ENCODE assay signal across 8 cellular contexts in the genomic region with DNA sequence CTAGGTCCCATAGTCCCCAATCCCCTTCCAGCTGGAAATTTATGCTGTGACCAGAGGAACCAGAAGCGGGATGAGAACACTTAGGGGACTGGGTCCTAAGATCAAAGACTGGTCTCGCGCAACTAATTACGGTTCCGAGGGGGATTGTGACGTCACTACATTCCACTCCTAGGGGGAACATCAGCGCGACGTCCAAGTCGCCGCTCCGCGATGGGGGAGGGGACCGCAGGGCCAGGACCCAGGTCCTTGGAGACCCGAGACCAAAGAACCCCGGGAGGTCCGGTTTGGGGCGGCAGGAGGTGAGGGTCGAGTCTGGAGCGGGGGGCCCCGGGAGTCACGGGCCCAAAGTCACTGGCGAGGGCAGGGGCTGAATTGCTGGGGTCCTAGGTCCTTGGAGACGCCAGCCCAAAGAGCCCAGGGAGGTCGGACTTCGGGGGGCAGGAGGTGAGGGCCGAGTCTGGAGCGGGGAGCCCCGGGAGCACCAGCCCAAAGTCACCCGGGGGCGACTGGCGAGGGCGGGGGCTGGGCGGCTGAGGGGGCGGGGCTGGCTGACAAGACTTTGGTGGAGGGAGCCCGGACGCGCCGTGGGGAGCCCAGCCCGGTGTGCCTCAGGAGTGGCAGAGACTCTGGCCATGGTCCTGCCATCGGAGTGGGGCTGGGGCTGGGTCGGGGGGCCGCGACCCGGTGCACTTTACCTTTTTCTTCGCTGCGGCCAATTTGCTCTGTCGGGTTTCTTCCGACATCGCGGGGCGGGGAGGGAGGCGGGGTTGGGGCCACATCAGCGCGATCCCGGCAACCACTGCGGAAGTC. TPM values are rescaled to one million over a fixed set of nuclear protein-coding genes. Genes with fewer than 3 reads are reported as not detected.
DNase-seq lines count a peak whose midpoint lies in the region; ATAC-seq and TF ChIP-seq lines count a peak whose summit lies in the region.

Gene GOLGA2 (minus strand): TSS at position 810 of the 810 bp plus-strand sequence. CDS start 31 bp downstream, at position 779.

- H3K4me1 ChIP-seq in adipocyte (ENCODE audit: control insufficient read depth, insufficient read depth, low read length) (peaks cover 24% of the 10 kb centered on the region), heart right ventricle (peaks cover 3 to 56% (median 29%) of the 10 kb centered on the region in 9 donors)

- TF ChIP-seq CTCF in heart right ventricle (IDR thresholded peaks at IDR 0.05) (no peak), progenitor cell of endocrine pancreas (IDR thresholded peaks at IDR 0.05; ENCODE audit: unreplicated experiment) (no peak)

- peak within 1 kb of the TSS; percentile 96 for H3K27ac Mint-ChIP-seq in progenitor cell of endocrine pancreas

- H3K4me3 ChIP-seq in adipocyte (ENCODE audit: low read length): peak within 1 kb of the TSS; percentile 99
- peak within 1 kb of the TSS; percentile 76 to 96 (median 90) for H3K4me3 ChIP-seq in heart right ventricle

- peak within 1 kb of the TSS; percentile 94 for H3K4me3 Mint-ChIP-seq in progenitor cell of endocrine pancreas (ENCODE audit: low read depth)

- intact Hi-C loops in heart right ventricle (cut with DNase I): loop anchor here in 3 of 10 donors (5.0 kb wide), 1 partner anchor 47 kb away; the partner anchor contains the start of genes COQ4 (in 3 of the 3) and TRUB2 (in 3 of the 3)

- peak; percentile 64 for DNase-seq in NCI-H510A (lab: John Stamatoyannopoulos, UW)
- DNase-seq in NCI-H510A treated with DMSO at 0.1 percent for 48 hours (lab: John Stamatoyannopoulos, UW): no peak
- DNase-seq in HuH-7 (ENCODE audit: low spot score): peak; percentile 67
- peak; percentile 88 for DNase-seq in adipocyte (ENCODE audit: low read depth)
- DNase-seq in heart right ventricle: peak in 1 of 2 donors; percentile 50
- DNase-seq in progenitor cell of endocrine pancreas (ENCODE audit: low spot score, unreplicated experiment): peak; percentile 30
- DNase-seq in NCI-H2196 (lab: John Stamatoyannopoulos, UW; ENCODE audit: unreplicated experiment): no peak

- H3K9ac ChIP-seq in adipocyte (ENCODE audit: low read length): peak within 1 kb of the TSS; percentile 97

- H3K36me3 ChIP-seq in adipocyte (ENCODE audit: control insufficient read depth, insufficient read depth, low read length, severe bottlenecking) (peaks cover 33% of the 10 kb centered on the region), heart right ventricle (peaks cover 0 to 35% (median 16%) of the 10 kb centered on the region in 9 donors)

- no peaks in the 10 kb centered on the region for H3K27me3 Mint-ChIP-seq in progenitor cell of endocrine pancreas

- H3K4me1 Mint-ChIP-seq in progenitor cell of endocrine pancreas (ENCODE audit: low read depth): peaks cover 15% of the 10 kb centered on the region

- peak; percentile 52 for ATAC-seq in GM21529 (IDR thresholded peaks at IDR 0.05; ENCODE audit: unreplicated experiment)
- peak; percentile 59 to 80 (median 68) for ATAC-seq in heart right ventricle

- H3K9me3 Mint-ChIP-seq in progenitor cell of endocrine pancreas (ENCODE audit: low read depth): no peaks in the 10 kb centered on the region

- WGBS in heart right ventricle, 2 donors: 1% methylated on average over 55 to 57 of the region's 57 CpGs

- H3K36me3 Mint-ChIP-seq in progenitor cell of endocrine pancreas (ENCODE audit: insufficient read depth): peaks cover 7% of the 10 kb centered on the region

- H3K27me3 ChIP-seq in adipocyte (replicated peaks; ENCODE audit: control insufficient read depth, insufficient read depth, low read length): no peaks in the 10 kb centered on the region
- no peaks in the 10 kb centered on the region for H3K27me3 ChIP-seq in heart right ventricle

- H3K9me3 ChIP-seq in adipocyte (ENCODE audit: control insufficient read depth, low read length) (no peaks in the 10 kb centered on the region), heart right ventricle (no peaks in the 10 kb centered on the region)

- H3K27ac ChIP-seq in heart right ventricle: peak within 1 kb of the TSS; percentile 10 to 96 (median 94)

RNA-seq across cellular contexts. Expression of gene GOLGA2, which starts in this region (rescaled TPM):
- 100 to 1,000 TPM in 1 of 10 donors, 10 to 100 TPM in 9; 78.0 to 101 (median 89.1) TPM for total RNA-seq in heart right ventricle
- polyA plus RNA-seq in heart right ventricle: 10 to 100 TPM; 85.7 to 91.8 TPM
- total RNA-seq in progenitor cell of endocrine pancreas: 87.0 and 108 TPM in 2 replicates

Comparison
In these comparisons a context has a peak if more than half of its experiments do, and no peak if none do; other contexts are left out.
1. DNase-seq: peak in NCI-H510A (single experiment), HuH-7 (single experiment), adipocyte (single experiment) and progenitor cell of endocrine pancreas (single experiment); none in NCI-H510A treated with DMSO at 0.1 percent for 48 hours (single experiment) and NCI-H2196 (single experiment).